ENCODE assay signal across 27 cellular contexts in the genomic region with DNA sequence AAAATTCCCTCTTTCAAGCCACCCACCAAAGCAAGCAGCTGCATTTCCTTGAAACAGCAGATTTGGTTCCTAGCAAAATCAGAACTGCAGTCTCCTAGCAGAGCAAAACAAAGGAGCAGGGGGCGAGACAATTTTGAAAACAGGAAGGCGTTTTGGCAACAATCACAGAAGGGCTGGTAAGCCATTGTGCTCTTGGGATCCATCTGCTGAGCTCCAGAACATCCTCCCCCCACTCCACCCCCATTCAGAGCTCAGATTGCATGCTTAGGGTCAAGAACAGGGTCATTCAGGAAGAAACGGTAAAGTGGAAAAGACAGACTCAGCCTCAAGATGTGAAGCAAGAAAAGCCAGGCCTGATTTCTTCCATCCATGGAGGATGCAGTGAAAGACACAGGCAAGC. TPM values are rescaled to one million over a fixed set of nuclear protein-coding genes. Genes with fewer than 3 reads are reported as not detected.
DNase-seq lines count a peak whose midpoint lies in the region; ATAC-seq and TF ChIP-seq lines count a peak whose summit lies in the region.
"Had no signal": no experiment of that assay in that cellular context is flagged by ENCODE, and none has a peak within 500 bp of the region (broad histone marks: within the 10 kb centered on the region; RNA-seq: fewer than 3 reads in every experiment).

No MANE protein-coding gene starts in this region.

- H3K9me3 ChIP-seq in heart left ventricle (no peaks in the 10 kb centered on the region), right atrium auricular region (no peaks in the 10 kb centered on the region), gastrocnemius medialis (no peaks in the 10 kb centered on the region)
- H3K9me3 ChIP-seq: HAP-1, pancreas, SJCRH30, thyroid gland had no signal

- no peak overlapping the region for H3K4me3 ChIP-seq in heart left ventricle
- H3K4me3 ChIP-seq in right atrium auricular region, result no peak overlapping the region
- no peak overlapping the region for H3K4me3 ChIP-seq in gastrocnemius medialis
- H3K4me3 ChIP-seq: HAP-1, pancreas, SJCRH30, thyroid gland had no signal

- WGBS in heart left ventricle, 4 donors, result 22 to 41% (median 29%) methylated on average over 3 of the region's 3 CpGs

- in situ Hi-C loops in gastrocnemius medialis (cut with MboI; ENCODE audit: low sequenced_read_pairs in 4 of 4), result no loop called here

- DNase-seq in heart left ventricle (peak in 2 of 5 donors; percentile 24 to 25), right atrium auricular region (ENCODE audit: low spot score) (no peak), dermis blood vessel endothelial cell (peak; percentile 84), left kidney (ENCODE audit: low read depth, low spot score) (peak; percentile 63), gastrocnemius medialis (peak in 1 of 2 donors; percentile 15), CD1c-positive myeloid dendritic cell (ENCODE audit: extremely low spot score) (no peak)
- DNase-seq: ACHN; activated CD8-positive, alpha-beta T cell treated with anti-CD3 and anti-CD28 coated beads for 36 hours; activated effector memory CD4-positive, alpha-beta T cell treated with Interleukin-2 at 50 U/mL for 16 hours; activated naive CD8-positive, alpha-beta T cell treated with anti-CD3 and anti-CD28 coated beads for 36 hours; activated T-cell treated with anti-CD3 and anti-CD28 coated beads for 4 hours; cerebellar nuclear complex; DND-41; effector CD4-positive, alpha-beta T cell; NCI-H2029; pancreas; SJCRH30; stimulated activated naive CD8-positive, alpha-beta T cell treated with anti-CD3 and anti-CD28 coated beads, Interleukin-15, amount 100 ng/mL, for 72 hours; thyroid gland had no signal

- H3K4me1 ChIP-seq in heart left ventricle (peaks cover 0 to 21% (median 0%) of the 10 kb centered on the region in 12 donors), right atrium auricular region (no peaks in the 10 kb centered on the region), gastrocnemius medialis (peaks cover 0 to 6% of the 10 kb centered on the region in 2 donors)
- H3K4me1 ChIP-seq: pancreas, SJCRH30, thyroid gland had no signal

- TF ChIP-seq CTCF in heart left ventricle (IDR thresholded peaks at IDR 0.05) (no peak), right atrium auricular region (IDR thresholded peaks at IDR 0.05) (no peak), gastrocnemius medialis (IDR thresholded peaks at IDR 0.05 in 4 of 5, conservative IDR thresholded peaks at IDR 0.05 in 1 of 5) (no peak)

- TF ChIP-seq POLR2A in heart left ventricle (IDR thresholded peaks at IDR 0.05) (no peak), gastrocnemius medialis (IDR thresholded peaks at IDR 0.05) (no peak)

- H3K27me3 ChIP-seq in heart left ventricle (peaks cover 0 to 30% (median 0%) of the 10 kb centered on the region in 9 donors), right atrium auricular region (peaks cover 0 to 4% of the 10 kb centered on the region in 2 donors), gastrocnemius medialis (peaks cover 0 to 13% (median 0%) of the 10 kb centered on the region in 3 donors)
- H3K27me3 ChIP-seq: SJCRH30, thyroid gland had no signal

- H3K27ac ChIP-seq in heart left ventricle (peak overlapping the region in 5 of 12 donors; percentile 12 to 60 (median 43)), right atrium auricular region (no peak overlapping the region), gastrocnemius medialis (peak overlapping the region in 2 of 4 donors; percentile 43)
- H3K27ac ChIP-seq: HL-60, pancreas, SJCRH30, thyroid gland had no signal

- ATAC-seq in heart left ventricle (peak in 3 of 4 donors; percentile 52 to 75 (median 57)), gastrocnemius medialis (peak; percentile 8 to 30), HG03342 (IDR thresholded peaks at IDR 0.05; ENCODE audit: unreplicated experiment) (no peak), GM21423 (IDR thresholded peaks at IDR 0.05; ENCODE audit: unreplicated experiment) (no peak)
- ATAC-seq: activated CD4-positive, CD25-positive, alpha-beta regulatory T cell treated with anti-CD3 and anti-CD28 coated beads, Interleukin-2, amount 50 U/mL, for 24 hours; activated CD8-positive, alpha-beta T cell treated with anti-CD3 and anti-CD28 coated beads for 36 hours; esophagus mucosa; Panc1; pancreas; stimulated activated naive CD8-positive, alpha-beta T cell treated with anti-CD3 and anti-CD28 coated beads, Interleukin-15, amount 100 ng/mL, for 72 hours had no signal

- intact Hi-C loops in heart left ventricle (cut with DNase I), result no loop called here
- intact Hi-C loops in gastrocnemius medialis (cut with DNase I; ENCODE audit: low total_unique reads), result no loop called here

- no peaks in the 10 kb centered on the region for H3K36me3 ChIP-seq in heart left ventricle
- H3K36me3 ChIP-seq in right atrium auricular region, result no peaks in the 10 kb centered on the region
- no peaks in the 10 kb centered on the region for H3K36me3 ChIP-seq in gastrocnemius medialis
- H3K36me3 ChIP-seq: HAP-1, pancreas, SJCRH30, thyroid gland had no signal

RNA-seq across cellular contexts. Expression of gene PCDH19, which starts 7.6 kb away (rescaled TPM):
- total RNA-seq in heart left ventricle (1 to 10 TPM in 2 of 9 donors, under 1 TPM in 7; 0.21 to 2.2 (median 0.64) TPM), right atrium auricular region (under 1 TPM; 0.51 to 0.56 TPM), dermis blood vessel endothelial cell (0.60 and 0.68 TPM in 2 replicates), gastrocnemius medialis (1 to 10 TPM in 1 of 4 donors, under 1 TPM in 3; 0.63 to 1.5 (median 0.72) TPM)
- polyA plus RNA-seq in heart left ventricle, result under 1 TPM; 0.15 to 0.26 TPM
- total RNA-seq: activated CD8-positive, alpha-beta T cell treated with anti-CD3 and anti-CD28 coated beads for 36 hours; activated naive CD8-positive, alpha-beta T cell treated with anti-CD3 and anti-CD28 coated beads for 36 hours; LHCN-M2 had no signal

Comparison
In these comparisons a context has a peak if more than half of its experiments do, and no peak if none do; other contexts are left out.
1. ATAC-seq: peak in heart left ventricle (3 of 4) and gastrocnemius medialis (2 of 2); none in HG03342 (single experiment) and GM21423 (single experiment).
2. DNase-seq: peak in dermis blood vessel endothelial cell (single experiment) and left kidney (single experiment); none in right atrium auricular region (single experiment) and CD1c-positive myeloid dendritic cell (single experiment).